Comparison of ENCODE assay signal across 27 cellular contexts in the genomic region with DNA sequence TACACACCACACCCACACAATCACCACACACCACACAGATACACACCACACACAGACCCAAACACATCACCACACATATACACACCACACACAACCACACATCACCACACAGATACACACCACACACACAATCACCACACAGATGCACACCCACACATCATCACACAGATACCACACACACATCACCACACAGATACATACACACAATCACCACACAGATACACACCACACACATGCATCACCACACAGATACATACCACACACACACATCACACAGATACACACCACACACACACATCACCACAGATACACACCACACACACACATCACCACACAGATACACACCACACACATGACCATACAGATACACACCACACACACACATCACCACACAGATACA.
"Had no signal": no experiment of that assay in that cellular context is flagged by ENCODE, and none has a peak within 500 bp of the region (broad histone marks: within the 10 kb centered on the region; RNA-seq: fewer than 3 reads in every experiment).

No MANE protein-coding gene starts in this region.

- H3K27me3 ChIP-seq: adrenal gland, ascending aorta, cardiac muscle cell, Peyer's patch had no signal

- H3K9ac ChIP-seq: SK-N-SH had no signal

- H3K4me3 Mint-ChIP-seq: activated CD4-positive, alpha-beta memory T cell treated with anti-CD3 and anti-CD28 coated beads, Interleukin-2, amount 10 ng/mL, durations not matched to agents 7 days and 5 days; activated CD4-positive, alpha-beta T cell treated with anti-CD3 and anti-CD28 coated beads for 36 hours; activated naive CD8-positive, alpha-beta T cell treated with anti-CD3 and anti-CD28 coated beads, Interleukin-2, amount 10 ng/mL, durations not matched to agents 7 days and 5 days; activated T-cell treated with anti-CD3 and anti-CD28 coated beads, Interleukin-2, amount 50 U/mL, for 72 hours; brain had no signal

- H3K27ac ChIP-seq: adrenal gland, ascending aorta, cardiac muscle cell, Peyer's patch, RWPE1, SJCRH30, WERI-Rb-1 had no signal

- H3K4me1 ChIP-seq: adrenal gland, ascending aorta, Peyer's patch, SJCRH30 had no signal

- H3K27ac Mint-ChIP-seq: activated CD4-positive, alpha-beta memory T cell treated with anti-CD3 and anti-CD28 coated beads, Interleukin-2, amount 10 ng/mL, durations not matched to agents 7 days and 5 days; activated CD4-positive, alpha-beta T cell treated with anti-CD3 and anti-CD28 coated beads for 36 hours; activated naive CD8-positive, alpha-beta T cell treated with anti-CD3 and anti-CD28 coated beads, Interleukin-2, amount 10 ng/mL, durations not matched to agents 7 days and 5 days; activated T-cell treated with anti-CD3 and anti-CD28 coated beads, Interleukin-2, amount 50 U/mL, for 72 hours; activated T-helper 2 cell treated with anti-CD3 and anti-CD28 coated beads, Interferon-gamma antibody, Interleukin-2, Interleukin-4, amounts not matched to agents 10 μg/mL and 5 μg/mL and 100 μg/mL, durations not matched to agents 14 hours and 24 hours and 36 hours; brain had no signal

- H3K36me3 ChIP-seq: adrenal gland, ascending aorta, cardiac muscle cell, Peyer's patch, SJCRH30, WERI-Rb-1 had no signal

- H3K9me3 ChIP-seq: adrenal gland, ascending aorta, Peyer's patch, SJCRH30, SK-N-SH had no signal

- H3K4me2 ChIP-seq: SK-N-SH had no signal

- H3K27me3 Mint-ChIP-seq: activated CD4-positive, alpha-beta memory T cell treated with anti-CD3 and anti-CD28 coated beads, Interleukin-2, amount 10 ng/mL, durations not matched to agents 7 days and 5 days; activated CD4-positive, alpha-beta T cell treated with anti-CD3 and anti-CD28 coated beads for 36 hours; activated naive CD8-positive, alpha-beta T cell treated with anti-CD3 and anti-CD28 coated beads, Interleukin-2, amount 10 ng/mL, durations not matched to agents 7 days and 5 days; brain had no signal

- ATAC-seq: activated CD4-positive, alpha-beta T cell treated with anti-CD3 and anti-CD28 coated beads for 36 hours; activated T-cell treated with anti-CD3 and anti-CD28 coated beads, Interleukin-2, amount 50 U/mL, for 72 hours had no signal

- DNase-seq: activated CD4-positive, alpha-beta memory T cell treated with anti-CD3 and anti-CD28 coated beads, Interleukin-2, amount 10 ng/mL, durations not matched to agents 7 days and 5 days; activated CD4-positive, alpha-beta T cell treated with anti-CD3 and anti-CD28 coated beads for 36 hours; activated CD4-positive, alpha-beta T cell treated with anti-CD3 and anti-CD28 coated beads, Interleukin-2, amount 50 U/mL, for 1 hour; activated CD8-positive, alpha-beta memory T cell treated with anti-CD3 and anti-CD28 coated beads, Interleukin-2, amount 50 U/mL, for 4 hours; activated gamma-delta T cell treated with Interleukin-2 at 50 U/mL for 16 hours; activated naive CD4-positive, alpha-beta T cell treated with anti-CD3 and anti-CD28 coated beads, Interleukin-2, amount 50 U/mL, for 16 hours; activated naive CD8-positive, alpha-beta T cell treated with anti-CD3 and anti-CD28 coated beads, Interleukin-2, amount 10 ng/mL, durations not matched to agents 7 days and 5 days; activated T-cell treated with anti-CD3 and anti-CD28 coated beads, Interleukin-2, amount 50 U/mL, for 72 hours; adrenal gland; cerebellar nuclear complex; NCI-H1048; NCI-H146; NCI-H187 treated with DMSO at 0.1 percent for 48 hours; NCI-H2081 treated with DMSO at 0.1 percent for 48 hours; NCI-H446; NCI-H524; Peyer's patch; Right ventricle myocardium superior; SJCRH30; SK-N-SH; T-helper 1 cell; WERI-Rb-1 had no signal

- H3K36me3 Mint-ChIP-seq: activated naive CD8-positive, alpha-beta T cell treated with anti-CD3 and anti-CD28 coated beads, Interleukin-2, amount 10 ng/mL, durations not matched to agents 7 days and 5 days; brain had no signal

- H3K9me3 Mint-ChIP-seq: activated CD4-positive, alpha-beta memory T cell treated with anti-CD3 and anti-CD28 coated beads, Interleukin-2, amount 10 ng/mL, durations not matched to agents 7 days and 5 days; activated naive CD8-positive, alpha-beta T cell treated with anti-CD3 and anti-CD28 coated beads, Interleukin-2, amount 10 ng/mL, durations not matched to agents 7 days and 5 days; activated T-cell treated with anti-CD3 and anti-CD28 coated beads, Interleukin-2, amount 50 U/mL, for 72 hours; activated T-helper 2 cell treated with anti-CD3 and anti-CD28 coated beads, Interferon-gamma antibody, Interleukin-2, Interleukin-4, amounts not matched to agents 10 μg/mL and 5 μg/mL and 100 μg/mL, durations not matched to agents 14 hours and 24 hours and 36 hours; brain had no signal

- H3K4me1 Mint-ChIP-seq: activated CD4-positive, alpha-beta memory T cell treated with anti-CD3 and anti-CD28 coated beads, Interleukin-2, amount 10 ng/mL, durations not matched to agents 7 days and 5 days; activated CD4-positive, alpha-beta T cell treated with anti-CD3 and anti-CD28 coated beads for 36 hours; activated naive CD8-positive, alpha-beta T cell treated with anti-CD3 and anti-CD28 coated beads, Interleukin-2, amount 10 ng/mL, durations not matched to agents 7 days and 5 days had no signal

- H3K4me3 ChIP-seq: adrenal gland, ascending aorta, cardiac muscle cell, Peyer's patch, SJCRH30 had no signal
